8 cellular contexts compared by ENCODE assay signal in genomic region chr7:135160098-135160857, GRCh38. TPM values are rescaled to one million over a fixed set of nuclear protein-coding genes. Genes with fewer than 3 reads are reported as not detected.
A peak's percentile ranks its signal among the peaks of the same experiment; 100 is the strongest.
DNase-seq lines count a peak whose midpoint lies in the region; ATAC-seq and TF ChIP-seq lines count a peak whose summit lies in the region.

No MANE protein-coding gene starts in this region.

- no peaks in the 10 kb centered on the region for H3K9me3 ChIP-seq in colonic mucosa

- H3K4me3 Mint-ChIP-seq in activated naive CD4-positive, alpha-beta T cell treated with anti-CD3 and anti-CD28 coated beads for 36 hours = no peak overlapping the region
- peak overlapping the region in 6 of 10 donors; percentile 7 to 62 (median 32) for H3K4me3 Mint-ChIP-seq in naive thymus-derived CD8-positive, alpha-beta T cell

- H3K36me3 ChIP-seq in colonic mucosa = no peaks in the 10 kb centered on the region

- peaks cover 29% of the 10 kb centered on the region for H3K9me3 Mint-ChIP-seq in activated naive CD4-positive, alpha-beta T cell treated with anti-CD3 and anti-CD28 coated beads for 36 hours
- H3K9me3 Mint-ChIP-seq in naive thymus-derived CD8-positive, alpha-beta T cell = peaks cover 6 to 29% (median 21%) of the 10 kb centered on the region in 9 donors

- no peak overlapping the region for H3K4me3 ChIP-seq in colonic mucosa

- POLR2A ChIA-PET in naive thymus-derived CD8-positive, alpha-beta T cell (lab: Charles Lee) = interaction anchor here (0.6 to 5.7 kb wide), 5 partner anchors 9 to 97 kb away, joined by 3 to 45 read pairs (median 4); partner anchors contain the start of genes CYREN and TMEM140

- H3K27me3 Mint-ChIP-seq in activated naive CD4-positive, alpha-beta T cell treated with anti-CD3 and anti-CD28 coated beads for 36 hours (ENCODE audit: low read depth) = no peaks in the 10 kb centered on the region
- H3K27me3 Mint-ChIP-seq in naive thymus-derived CD8-positive, alpha-beta T cell = no peaks in the 10 kb centered on the region

- intact Hi-C loops in activated naive CD4-positive, alpha-beta T cell treated with anti-CD3 and anti-CD28 coated beads for 36 hours (cut with micrococcal nuclease) = loop anchor here (1.0 to 5.0 kb wide), 3 partner anchors 9 to 703 kb away; partner anchors contain the start of genes AKR1B1 and TMEM140
- intact Hi-C loops in colonic mucosa (cut with DNase I) = no loop called here

- peaks cover 34% of the 10 kb centered on the region for H3K4me1 Mint-ChIP-seq in activated naive CD4-positive, alpha-beta T cell treated with anti-CD3 and anti-CD28 coated beads for 36 hours (ENCODE audit: low read depth)
- H3K4me1 Mint-ChIP-seq in naive thymus-derived CD8-positive, alpha-beta T cell = peaks cover 33 to 76% (median 71%) of the 10 kb centered on the region in 4 donors

- H3K36me3 Mint-ChIP-seq in activated naive CD4-positive, alpha-beta T cell treated with anti-CD3 and anti-CD28 coated beads for 36 hours (ENCODE audit: low read depth) = peaks cover 74% of the 10 kb centered on the region
- H3K36me3 Mint-ChIP-seq in naive thymus-derived CD8-positive, alpha-beta T cell = peaks cover 24 to 63% (median 57%) of the 10 kb centered on the region in 3 donors

- peak in 1 of 2 donors; percentile 20 for ATAC-seq in naive thymus-derived CD8-positive, alpha-beta T cell

- peak overlapping the region; percentile 90 for H3K27ac Mint-ChIP-seq in activated naive CD4-positive, alpha-beta T cell treated with anti-CD3 and anti-CD28 coated beads for 36 hours
- peak overlapping the region; percentile 6 to 87 (median 74) for H3K27ac Mint-ChIP-seq in naive thymus-derived CD8-positive, alpha-beta T cell

- H3K9ac ChIP-seq in colonic mucosa (ENCODE audit: low read depth in 2 of 2, low read length in 2 of 2) = no peak overlapping the region

- H3K27me3 ChIP-seq in colonic mucosa = no peaks in the 10 kb centered on the region

- H3K27ac ChIP-seq in colonic mucosa = peak overlapping the region; percentile 56

- TF ChIP-seq CTCF in colonic mucosa (IDR thresholded peaks at IDR 0.05) = no peak

- no peaks in the 10 kb centered on the region for H3K4me1 ChIP-seq in colonic mucosa

- CTCF ChIA-PET in activated naive CD4-positive, alpha-beta T cell treated with anti-CD3 and anti-CD28 coated beads for 36 hours (lab: Charles Lee) = interaction anchor here (0.6 to 5.9 kb wide), 4 partner anchors 9 to 521 kb away, joined by 3 to 23 read pairs (median 8); partner anchors contain the start of gene TMEM140

- peak; percentile 34 for DNase-seq in activated naive CD4-positive, alpha-beta T cell treated with anti-CD3 and anti-CD28 coated beads for 36 hours
- DNase-seq in activated naive CD4-positive, alpha-beta T cell (lab: John Stamatoyannopoulos, UW) = no peak
- peak; percentile 41 for DNase-seq in LoVo (ENCODE audit: low spot score)
- DNase-seq in colonic mucosa = no peak
- no peak for DNase-seq in naive thymus-derived CD8-positive, alpha-beta T cell
- no peak for DNase-seq in SHP77 treated with DMSO at 0.1 percent for 48 hours (lab: John Stamatoyannopoulos, UW)
- no peak for DNase-seq in mucosa of gallbladder (ENCODE audit: low spot score)
- no peak for DNase-seq in SK-N-DZ (ENCODE audit: low spot score)

RNA-seq across cellular contexts. Expression of gene CYREN, which starts 10.2 kb away (rescaled TPM):
- 10 to 100 TPM; 36.7 to 39.0 TPM for total RNA-seq in activated naive CD4-positive, alpha-beta T cell treated with anti-CD3 and anti-CD28 coated beads for 36 hours
- total RNA-seq in colonic mucosa (10 to 100 TPM; 34.5 to 37.6 TPM), mucosa of gallbladder (43.9 TPM)
- total RNA-seq in naive thymus-derived CD8-positive, alpha-beta T cell = 10 to 100 TPM; 51.1 to 54.8 TPM
- 10 to 100 TPM; 55.5 to 70.1 (median 59.5) TPM for polyA plus RNA-seq in naive thymus-derived CD8-positive, alpha-beta T cell
- 53.3 and 68.1 TPM in 2 replicates for polyA plus RNA-seq in SK-N-DZ (2014; cell fraction: cytosol; rRNA removed)
- 41.9 and 47.3 TPM in 2 replicates for polyA plus RNA-seq in SK-N-DZ (2014; cell fraction: nucleus; rRNA removed)

RNA-seq across cellular contexts. Expression of gene TMEM140, which starts 12.4 kb away (rescaled TPM):
- 1 to 10 TPM; 8.1 to 9.2 TPM for total RNA-seq in activated naive CD4-positive, alpha-beta T cell treated with anti-CD3 and anti-CD28 coated beads for 36 hours
- 10 to 100 TPM in 1 of 2 donors, 1 to 10 TPM in 1; 3.8 to 11.9 TPM for total RNA-seq in colonic mucosa
- total RNA-seq in naive thymus-derived CD8-positive, alpha-beta T cell = 10 to 100 TPM; 27.1 to 29.0 TPM
- polyA plus RNA-seq in naive thymus-derived CD8-positive, alpha-beta T cell = 10 to 100 TPM; 13.9 to 36.9 (median 20.2) TPM
- 19.4 TPM for total RNA-seq in mucosa of gallbladder
- not detected in 2 replicates for polyA plus RNA-seq in SK-N-DZ (2014; cell fraction: cytosol; rRNA removed)
- not detected in 2 replicates for polyA plus RNA-seq in SK-N-DZ (2014; cell fraction: nucleus; rRNA removed)

RNA-seq across cellular contexts. Expression of gene WDR91, which starts 51.0 kb away (rescaled TPM):
- 10 to 100 TPM; 10.6 to 11.1 TPM for total RNA-seq in activated naive CD4-positive, alpha-beta T cell treated with anti-CD3 and anti-CD28 coated beads for 36 hours
- total RNA-seq in colonic mucosa (1 to 10 TPM; 4.8 to 6.5 TPM), mucosa of gallbladder (18.6 TPM)
- 10 to 100 TPM; 38.9 to 39.0 TPM for total RNA-seq in naive thymus-derived CD8-positive, alpha-beta T cell
- 1 to 10 TPM; 3.3 to 7.2 (median 5.9) TPM for polyA plus RNA-seq in naive thymus-derived CD8-positive, alpha-beta T cell
- 16.3 and 25.1 TPM in 2 replicates for polyA plus RNA-seq in SK-N-DZ (2014; cell fraction: cytosol; rRNA removed)
- polyA plus RNA-seq in SK-N-DZ (2014; cell fraction: nucleus; rRNA removed) = 22.8 and 28.8 TPM in 2 replicates

Comparison
In these comparisons a context has a peak if more than half of its experiments do, and no peak if none do; other contexts are left out.
1. DNase-seq: peak in activated naive CD4-positive, alpha-beta T cell treated with anti-CD3 and anti-CD28 coated beads for 36 hours (single experiment) and LoVo (single experiment); none in activated naive CD4-positive, alpha-beta T cell (0 of 4), colonic mucosa (single experiment), naive thymus-derived CD8-positive, alpha-beta T cell (0 of 10), SHP77 treated with DMSO at 0.1 percent for 48 hours (single experiment), mucosa of gallbladder (single experiment) and SK-N-DZ (single experiment).